8 cellular contexts compared by ENCODE assay signal in genomic region chr4:130747842-130748241, GRCh38.
DNase-seq lines count a peak whose midpoint lies in the region; ATAC-seq, FAIRE-seq and TF ChIP-seq lines count a peak whose summit lies in the region.
"Had no signal": no experiment of that assay in that cellular context is flagged by ENCODE, and none has a peak within 500 bp of the region (broad histone marks: within the 10 kb centered on the region; RNA-seq: fewer than 3 reads in every experiment).

No MANE protein-coding gene starts in this region.

- FAIRE-seq in islet of Langerhans (lab: Jason Lieb, UNC) = peak; percentile 90

- H3K9me3 ChIP-seq in SK-N-MC (ENCODE audit: low read depth, low read length) (no peaks in the 10 kb centered on the region), spleen (peaks cover 0 to 8% (median under 1%) of the 10 kb centered on the region in 8 donors)
- H3K9me3 ChIP-seq: SJSA1 had no signal

- 12 to 40% (median 19%) methylated on average over 1 of the region's 1 CpG for WGBS in spleen, 5 donors

- no peak overlapping the region for H3K27ac ChIP-seq in SK-N-MC
- no peak overlapping the region for H3K27ac ChIP-seq in spleen
- H3K27ac ChIP-seq: SJSA1 had no signal

- no peaks in the 10 kb centered on the region for H3K36me3 ChIP-seq in SK-N-MC (ENCODE audit: insufficient read depth, low read length)
- H3K36me3 ChIP-seq in spleen = no peaks in the 10 kb centered on the region
- H3K36me3 ChIP-seq: SJSA1 had no signal

- ATAC-seq in HG03565 (IDR thresholded peaks at IDR 0.05; ENCODE audit: unreplicated experiment) (peak; percentile 48), HG03139 (IDR thresholded peaks at IDR 0.05; ENCODE audit: unreplicated experiment) (no peak)

- no peak overlapping the region for H3K9ac ChIP-seq in SK-N-MC (ENCODE audit: insufficient read length)

- DNase-seq in DMS53 treated with DMSO at 0.1 percent for 48 hours (lab: John Stamatoyannopoulos, UW; ENCODE audit: unreplicated experiment) (peak; percentile 6), SK-N-MC (ENCODE audit: low read depth, low spot score) (peak; percentile 3), NCI-H1930 (lab: John Stamatoyannopoulos, UW) (no peak), spleen (no peak)

- intact Hi-C loops in spleen (cut with DNase I; ENCODE audit: low total_unique reads) = no loop called here

- no peaks in the 10 kb centered on the region for H3K27me3 ChIP-seq in spleen (replicated peaks in 1 of 7)
- H3K27me3 ChIP-seq: SJSA1 had no signal

- no peak for TF ChIP-seq POLR2A in spleen (IDR thresholded peaks at IDR 0.05)

- no peak for TF ChIP-seq CTCF in spleen (IDR thresholded peaks at IDR 0.05 in 8 of 11, conservative IDR thresholded peaks at IDR 0.05 in 3 of 11)

- H3K4me1 ChIP-seq in spleen = no peaks in the 10 kb centered on the region
- H3K4me1 ChIP-seq: SJSA1 had no signal

- no peak overlapping the region for H3K4me3 ChIP-seq in SK-N-MC
- H3K4me3 ChIP-seq in spleen = no peak overlapping the region
- H3K4me3 ChIP-seq: SJSA1 had no signal

Comparison
In these comparisons a context has a peak if more than half of its experiments do, and no peak if none do; other contexts are left out.
1. DNase-seq: peak in DMS53 treated with DMSO at 0.1 percent for 48 hours (single experiment) and SK-N-MC (single experiment); none in NCI-H1930 (0 of 2) and spleen (single experiment).